15 cellular contexts compared by ENCODE assay signal in genomic region chr12:62764251-62764650, GRCh38.
A peak's percentile ranks its signal among the peaks of the same experiment; 100 is the strongest.
DNase-seq lines count a peak whose midpoint lies in the region; ATAC-seq and TF ChIP-seq lines count a peak whose summit lies in the region.
"Had no signal": no experiment of that assay in that cellular context is flagged by ENCODE, and none has a peak within 500 bp of the region (broad histone marks: within the 10 kb centered on the region; RNA-seq: fewer than 3 reads in every experiment).

No MANE protein-coding gene starts in this region.

- peak overlapping the region in 1 of 3 experiments; percentile 17; a peak in 1 of 7 replicates for H3K27ac Mint-ChIP-seq in H9

- H3K56ac ChIP-seq in H9 (ENCODE audit: insufficient read length, low read depth, low read length), result no peak overlapping the region

- no peak overlapping the region for H3K4me2 ChIP-seq in osteoblast (ENCODE audit: insufficient read depth, low read length)
- no peak overlapping the region for H3K4me2 ChIP-seq in H9 (ENCODE audit: insufficient read depth, insufficient read length, low read length)

- H3K79me2 ChIP-seq in osteoblast (ENCODE audit: insufficient read depth, low read length) (no peaks in the 10 kb centered on the region), H9 (ENCODE audit: insufficient read depth, low read length) (no peaks in the 10 kb centered on the region)

- no peak for ATAC-seq in HG03521 (IDR thresholded peaks at IDR 0.05; ENCODE audit: unreplicated experiment)
- ATAC-seq: HCT116, Panc1 had no signal

- no peaks in the 10 kb centered on the region for H3K79me1 ChIP-seq in H9 (ENCODE audit: insufficient read depth, low read depth, low read length, poor library complexity, severe bottlenecking)

- H3K9ac ChIP-seq in adipocyte (ENCODE audit: low read length), result peak overlapping the region; percentile 56
- no peak overlapping the region for H3K9ac ChIP-seq in H9 (ENCODE audit: extremely low read depth, insufficient read length, low read length)

- H3K36me3 ChIP-seq in adipocyte (ENCODE audit: control insufficient read depth, insufficient read depth, low read length, severe bottlenecking) (no peaks in the 10 kb centered on the region), osteoblast (ENCODE audit: insufficient read depth, low read length) (no peaks in the 10 kb centered on the region), HAP-1 (replicated peaks) (no peaks in the 10 kb centered on the region)

- peak; percentile 18 for DNase-seq in AG20443 (ENCODE audit: low spot score)
- DNase-seq in adipocyte (ENCODE audit: low read depth), result peak; percentile 60
- peak; percentile 23 for DNase-seq in fibroblast of the aortic adventitia (ENCODE audit: low read depth)
- no peak for DNase-seq in osteoblast (ENCODE audit: insufficient read length, low spot score, missing footprints)
- DNase-seq in H9, result no peak
- DNase-seq in NCI-H446 treated with DMSO at 0.1 percent for 48 hours (lab: John Stamatoyannopoulos, UW), result no peak
- DNase-seq in HAP-1 (ENCODE audit: low spot score in 2 of 2), result no peak
- DNase-seq: AML-193, DMS79 treated with DMSO at 0.1 percent for 48 hours, NCI-H1092 treated with DMSO at 0.1 percent for 48 hours, NCI-H2081 treated with DMSO at 0.1 percent for 48 hours had no signal

- no peak overlapping the region for H2AK5ac ChIP-seq in H9 (ENCODE audit: insufficient read length, low read length)

- peaks cover 3 to 7% of the 10 kb centered on the region in 2 experiments; a peak in 2 of 4 replicates for H3K4me1 Mint-ChIP-seq in H9

- no peak overlapping the region for H2BK120ac ChIP-seq in H9 (ENCODE audit: low read depth, low read length, poor library complexity, severe bottlenecking)

- peaks cover 78% of the 10 kb centered on the region for H3K4me1 ChIP-seq in adipocyte (ENCODE audit: control insufficient read depth, insufficient read depth, low read length)
- H3K4me1 ChIP-seq in osteoblast (ENCODE audit: insufficient read depth, low read length), result peaks cover 45% of the 10 kb centered on the region
- no peaks in the 10 kb centered on the region for H3K4me1 ChIP-seq in H9 (ENCODE audit: insufficient read depth, low read length)
- H3K4me1 ChIP-seq in HAP-1, result peaks cover 16% of the 10 kb centered on the region

- H2BK15ac ChIP-seq in H9 (ENCODE audit: low read depth, low read length), result no peak overlapping the region

- no peaks in the 10 kb centered on the region for H3K23me2 ChIP-seq in H9 (ENCODE audit: insufficient read length, low read depth, low read length, poor library complexity, severe bottlenecking)

- H4K5ac ChIP-seq in H9 (ENCODE audit: insufficient read length, low read depth, low read length), result no peak overlapping the region

- no peak overlapping the region for H2BK12ac ChIP-seq in H9 (ENCODE audit: insufficient read length, low read depth, low read length)

- H2AFZ ChIP-seq in osteoblast (ENCODE audit: low read length), result no peak overlapping the region
- no peak overlapping the region for H2AFZ ChIP-seq in H9 (ENCODE audit: low read length)

- peak overlapping the region; percentile 25 for H3K27ac ChIP-seq in osteoblast (ENCODE audit: low read depth, low read length)
- no peak overlapping the region for H3K27ac ChIP-seq in H9 (ENCODE audit: insufficient read length, low read depth, low read length)
- H3K27ac ChIP-seq: C4-2B had no signal

- H3K4me3 Mint-ChIP-seq in H9, result no peak overlapping the region

- in situ Hi-C loops in HAP-1 (cut with MboI; ENCODE audit: low sequenced_read_pairs), result no loop called here

- H2BK20ac ChIP-seq in H9 (ENCODE audit: low read depth, low read length, poor library complexity, severe bottlenecking), result no peak overlapping the region

- no peak overlapping the region for H4K8ac ChIP-seq in H9 (replicated peaks; ENCODE audit: insufficient read length, low read depth, low read length)

- no CpG with 5 or more reads among the region's 3 CpGs for WGBS in H9 (ENCODE audit: extremely low coverage, insufficient read length, low lambda C conversion rate)

- H3K9me3 Mint-ChIP-seq in H9, result peaks cover 13 to 16% of the 10 kb centered on the region in 2 experiments

- no peak overlapping the region for H3T11ph ChIP-seq in H9 (ENCODE audit: low read length)

- H3K27me3 ChIP-seq in adipocyte (replicated peaks; ENCODE audit: control insufficient read depth, insufficient read depth, low read length) (no peaks in the 10 kb centered on the region), osteoblast (ENCODE audit: insufficient read depth, low read length) (no peaks in the 10 kb centered on the region), H9 (ENCODE audit: insufficient read depth, low read length) (no peaks in the 10 kb centered on the region), HAP-1 (ENCODE audit: low read depth) (no peaks in the 10 kb centered on the region)

- no peak overlapping the region for H3K14ac ChIP-seq in H9 (ENCODE audit: insufficient read depth, low read length)

- TF ChIP-seq CTCF in fibroblast of the aortic adventitia (IDR thresholded peaks at IDR 0.05; ENCODE audit: insufficient read depth, low read length) (no peak), osteoblast (IDR thresholded peaks at IDR 0.05; ENCODE audit: extremely low read depth, low read depth, low read length) (no peak), H9 (conservative IDR thresholded peaks at IDR 0.05) (no peak)

- H3K36me3 Mint-ChIP-seq in H9 (ENCODE audit: insufficient read depth in 1 of 3, low read depth in 3 of 3), result peaks cover 16 to 24% (median 18%) of the 10 kb centered on the region in 3 experiments

- no peak overlapping the region for H3K4ac ChIP-seq in H9 (ENCODE audit: low read depth, low read length)

- H3K27me3 Mint-ChIP-seq in H9 (ENCODE audit: low read depth), result peaks cover 3% of the 10 kb centered on the region; the same call in 1 of the 2 replicates

- no peak overlapping the region for H2BK5ac ChIP-seq in H9 (ENCODE audit: insufficient read length, low read length)

- H3K9me3 ChIP-seq in adipocyte (ENCODE audit: control insufficient read depth, low read length) (no peaks in the 10 kb centered on the region), osteoblast (ENCODE audit: low read depth, low read length) (no peaks in the 10 kb centered on the region), H9 (ENCODE audit: control insufficient read depth, low read depth, low read length) (no peaks in the 10 kb centered on the region), HAP-1 (no peaks in the 10 kb centered on the region)

- H3K23ac ChIP-seq in H9 (ENCODE audit: insufficient read length, low read depth, low read length), result no peak overlapping the region

- H4K20me1 ChIP-seq in osteoblast (ENCODE audit: insufficient read depth, low read length) (no peaks in the 10 kb centered on the region), H9 (ENCODE audit: control insufficient read depth, insufficient read depth, insufficient read length) (no peaks in the 10 kb centered on the region)

- H3K4me3 ChIP-seq in adipocyte (ENCODE audit: low read length) (peak overlapping the region; percentile 30), fibroblast of the aortic adventitia (ENCODE audit: low read depth, low read length) (no peak overlapping the region), osteoblast (ENCODE audit: insufficient read depth, low read length) (no peak overlapping the region), HAP-1 (no peak overlapping the region)

- no peak overlapping the region for H4K91ac ChIP-seq in H9 (ENCODE audit: insufficient read length, low read depth, low read length)

- H3K18ac ChIP-seq in H9 (ENCODE audit: insufficient read length, low read depth, low read length), result no peak overlapping the region

Comparison
In these comparisons a context has a peak if more than half of its experiments do, and no peak if none do; other contexts are left out.
1. DNase-seq: peak in AG20443 (single experiment), adipocyte (single experiment) and fibroblast of the aortic adventitia (single experiment); none in osteoblast (single experiment), H9 (single experiment), NCI-H446 treated with DMSO at 0.1 percent for 48 hours (single experiment) and HAP-1 (0 of 2).